Comparison of ENCODE assay signal across 25 cellular contexts in the genomic region with DNA sequence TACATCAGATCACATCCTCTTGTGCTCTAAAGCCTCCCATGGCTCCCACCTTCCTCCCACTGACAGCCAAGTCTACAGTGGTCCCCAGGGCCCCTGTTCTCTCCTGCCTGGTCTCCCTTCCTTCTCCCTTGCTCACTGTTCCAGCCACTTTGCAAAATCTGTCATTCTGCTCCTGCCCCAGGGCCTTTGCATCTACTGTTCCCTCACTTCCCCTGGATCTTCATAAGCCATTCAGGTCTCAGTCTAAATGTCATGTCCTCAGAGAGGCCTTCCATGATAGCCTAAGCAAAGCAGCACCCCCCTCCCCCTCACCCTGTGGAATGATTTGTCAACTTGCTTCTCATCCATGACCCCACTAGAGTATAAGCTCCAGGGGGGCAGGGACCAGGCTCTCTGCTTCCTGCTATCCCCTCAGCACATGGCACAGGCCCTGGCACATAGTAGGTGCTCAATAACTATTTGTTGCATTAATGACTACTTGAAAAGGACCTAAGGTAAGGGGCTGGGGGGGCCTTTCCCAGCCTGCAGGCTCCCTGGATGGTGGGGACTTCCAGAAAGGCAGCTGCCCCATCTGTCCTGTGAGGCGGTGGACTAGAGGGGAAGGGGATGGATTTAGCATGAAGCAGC. TPM values are rescaled to one million over a fixed set of nuclear protein-coding genes. Genes with fewer than 3 reads are reported as not detected.
DNase-seq lines count a peak whose midpoint lies in the region; ATAC-seq and TF ChIP-seq lines count a peak whose summit lies in the region.
"Had no signal": no experiment of that assay in that cellular context is flagged by ENCODE, and none has a peak within 500 bp of the region (broad histone marks: within the 10 kb centered on the region; RNA-seq: fewer than 3 reads in every experiment).

No MANE protein-coding gene starts in this region.

- in situ Hi-C loops in IMR-90 (cut with MboI; ENCODE audit: low sequenced_read_pairs): no loop called here

- H3K4me2 ChIP-seq in IMR-90 (ENCODE audit: low read depth, low read length) (no peak overlapping the region), neuronal stem cell (ENCODE audit: insufficient read depth, low read length, poor library complexity, severe bottlenecking) (no peak overlapping the region)
- H3K4me2 ChIP-seq: GM23338 had no signal

- H2AK9ac ChIP-seq in IMR-90 (replicated peaks; ENCODE audit: low read depth, low read length, poor library complexity): peak overlapping the region; percentile 38

- H2AFZ ChIP-seq in IMR-90 (replicated peaks; ENCODE audit: low read length, poor library complexity) (no peak overlapping the region), neuronal stem cell (ENCODE audit: low read length) (no peak overlapping the region)
- H2AFZ ChIP-seq: GM23338 had no signal

- H3K9ac ChIP-seq in IMR-90 (ENCODE audit: low read depth, low read length) (no peak overlapping the region), neuronal stem cell (ENCODE audit: low read depth, low read length, poor library complexity) (no peak overlapping the region)

- no peak for ATAC-seq in IMR-90 (ENCODE audit: low read depth)
- no peak for ATAC-seq in natural killer cell
- ATAC-seq: GM23338 had no signal

- H3K9me3 ChIP-seq in IMR-90 (ENCODE audit: control insufficient read depth, insufficient read depth, low read length) (no peaks in the 10 kb centered on the region), adrenal gland (replicated peaks in 1 of 3) (no peaks in the 10 kb centered on the region), neuronal stem cell (replicated peaks in 1 of 2; ENCODE audit: control insufficient read depth in 2 of 2, insufficient read depth in 1 of 2, low read depth in 1 of 2, low read length in 2 of 2) (peaks cover 0 to 2% of the 10 kb centered on the region in 2 donors)
- H3K9me3 ChIP-seq: ovary, suprapubic skin had no signal

- H3K18ac ChIP-seq in IMR-90 (ENCODE audit: low read depth, low read length): no peak overlapping the region
- H3K18ac ChIP-seq in neuronal stem cell (ENCODE audit: low read length): no peak overlapping the region

- H3K4ac ChIP-seq in IMR-90 (ENCODE audit: low read depth, low read length): no peak overlapping the region
- no peak overlapping the region for H3K4ac ChIP-seq in neuronal stem cell (ENCODE audit: low read length)

- no peaks in the 10 kb centered on the region for H3K9me3 Mint-ChIP-seq in T-helper 2 cell treated with Interferon-gamma antibody and Interleukin-4, amounts not matched to agents 5 μg/mL and 100 μg/mL, for 36 hours
- H3K9me3 Mint-ChIP-seq in natural killer cell: no peaks in the 10 kb centered on the region
- H3K9me3 Mint-ChIP-seq: activated T-helper 1 cell treated with anti-CD3 and anti-CD28 coated beads, Interleukin-12 subunit alpha, Interleukin-12 subunit beta, Interleukin-2, Interleukin-4 antibody, amounts not matched to agents 30 ng/mL and 10 ng/mL and 1 ng/mL, durations not matched to agents 14 hours and 24 hours and 36 hours; GM23338; mesothelial cell of epicardium; naive B cell; T-helper 1 cell treated with Interleukin-12 subunit alpha and Interleukin-12 subunit beta and Interleukin-4 antibody, amounts not matched to agents 30 μg/mL and 1 μg/mL, for 36 hours had no signal

- no peaks in the 10 kb centered on the region for H4K20me1 ChIP-seq in IMR-90 (ENCODE audit: insufficient read depth, low read length)

- H3K4me1 ChIP-seq in IMR-90 (ENCODE audit: control insufficient read depth, insufficient read depth, low read length) (peaks cover 2% of the 10 kb centered on the region; the same call in 1 of the 2 replicates), adrenal gland (replicated peaks in 1 of 2) (peaks cover 24 to 43% of the 10 kb centered on the region in 2 donors), neuronal stem cell (ENCODE audit: control insufficient read depth in 2 of 2, insufficient read depth in 1 of 2, low read depth in 1 of 2, low read length in 2 of 2) (peaks cover 2% of the 10 kb centered on the region in 2 donors)

- dilution Hi-C loops in IMR-90 (cut with HindIII; ENCODE audit: low sequenced_read_pairs, unreplicated experiment): no loop called here

- intact Hi-C loops in IMR-90 (cut with micrococcal nuclease) (no loop called here), adrenal gland (cut with DNase I) (no loop called here), natural killer cell (cut with micrococcal nuclease) (loop anchor here (10.0 kb wide), 1 partner anchor 135 kb away; no protein-coding TSS in a partner anchor)

- H2BK15ac ChIP-seq in IMR-90 (ENCODE audit: low read depth, low read length) (no peak overlapping the region), neuronal stem cell (ENCODE audit: low read length) (no peak overlapping the region)

- 0 out of 2 replicates have a peak, but pooled peaks cover 3% of the 10 kb centered on the region for H3K9me1 ChIP-seq in IMR-90 (ENCODE audit: insufficient read depth, low read length)

- H3K4me1 Mint-ChIP-seq in T-helper 2 cell treated with Interferon-gamma antibody and Interleukin-4, amounts not matched to agents 5 μg/mL and 100 μg/mL, for 36 hours (ENCODE audit: low read depth): peaks cover 8% of the 10 kb centered on the region
- H3K4me1 Mint-ChIP-seq in natural killer cell: peaks cover 18 to 47% of the 10 kb centered on the region in 2 donors

- H4K91ac ChIP-seq in IMR-90 (ENCODE audit: insufficient read depth, low read depth, low read length): no peak overlapping the region
- no peak overlapping the region for H4K91ac ChIP-seq in neuronal stem cell (ENCODE audit: low read depth, low read length, poor library complexity)

- no peak overlapping the region for H2BK5ac ChIP-seq in IMR-90 (ENCODE audit: low read depth, low read length, poor library complexity, severe bottlenecking)
- H2BK5ac ChIP-seq in neuronal stem cell (ENCODE audit: low read length): peak overlapping the region; percentile 54

- H3K27me3 ChIP-seq in IMR-90 (ENCODE audit: control insufficient read depth, insufficient read depth, low read length): no peaks in the 10 kb centered on the region
- H3K27me3 ChIP-seq in adrenal gland: no peaks in the 10 kb centered on the region
- peaks cover 0 to 10% (median 2%) of the 10 kb centered on the region in 3 experiments for H3K27me3 ChIP-seq in neuronal stem cell (ENCODE audit: control insufficient read depth in 3 of 3, insufficient read depth in 3 of 3, low read depth in 1 of 3, low read length in 3 of 3)
- H3K27me3 ChIP-seq: ovary, suprapubic skin had no signal

- H3K36me3 ChIP-seq in IMR-90 (ENCODE audit: control insufficient read depth, insufficient read depth, low read length) (peaks cover 10% of the 10 kb centered on the region; the same call in 1 of the 2 replicates), adrenal gland (replicated peaks in 1 of 2) (peaks cover 0 to 52% of the 10 kb centered on the region in 2 donors), neuronal stem cell (replicated peaks in 1 of 2; ENCODE audit: control insufficient read depth in 2 of 2, insufficient read depth in 2 of 2, low read length in 2 of 2) (no peaks in the 10 kb centered on the region)
- H3K36me3 ChIP-seq: ovary had no signal

- H3K56ac ChIP-seq in IMR-90 (ENCODE audit: extremely low read depth, insufficient read depth, low read length): no peak overlapping the region

- 0 out of 2 replicates have a peak overlapping the region, but pooled peaks have one; percentile 5 for H2AK5ac ChIP-seq in IMR-90 (ENCODE audit: low read depth, low read length)
- no peak overlapping the region for H2AK5ac ChIP-seq in neuronal stem cell (ENCODE audit: low read depth, low read length)

- no peak overlapping the region for H3K27ac ChIP-seq in IMR-90 (ENCODE audit: insufficient read depth, low read length)
- H3K27ac ChIP-seq in adrenal gland: peak overlapping the region in 3 of 5 donors; percentile 47 to 71 (median 52)
- no peak overlapping the region for H3K27ac ChIP-seq in neuronal stem cell (replicated peaks; ENCODE audit: low read length)
- H3K27ac ChIP-seq: 22Rv1, HL-60, SK-N-MC, suprapubic skin had no signal

- no peak for TF ChIP-seq POLR2A in IMR-90 (IDR thresholded peaks at IDR 0.05; ENCODE audit: low read depth, low read length)
- TF ChIP-seq POLR2A in adrenal gland (IDR thresholded peaks at IDR 0.05): no peak

- no peak overlapping the region for H3K14ac ChIP-seq in IMR-90 (replicated peaks; ENCODE audit: low read depth, low read length)
- H3K14ac ChIP-seq in neuronal stem cell (ENCODE audit: low read length): no peak overlapping the region

- peaks cover 43% of the 10 kb centered on the region for H3K36me3 Mint-ChIP-seq in T-helper 2 cell treated with Interferon-gamma antibody and Interleukin-4, amounts not matched to agents 5 μg/mL and 100 μg/mL, for 36 hours (ENCODE audit: low read depth)
- H3K36me3 Mint-ChIP-seq in natural killer cell: no peaks in the 10 kb centered on the region

- POLR2A ChIA-PET in IMR-90 (lab: Charles Lee; ENCODE audit: unreplicated experiment): no interaction called here

- no peak overlapping the region for H2BK20ac ChIP-seq in IMR-90 (ENCODE audit: low read depth, low read length)

- no TSS peak for BruUV-seq in IMR-90 (replicated peaks; lab: Mats Ljungman, UMichigan)

- H4K8ac ChIP-seq in IMR-90 (ENCODE audit: low read depth in 2 of 2, low read length in 2 of 2) (no peak overlapping the region), neuronal stem cell (ENCODE audit: low read depth, low read length) (no peak overlapping the region)

- TF ChIP-seq RAD21 in IMR-90 (IDR thresholded peaks at IDR 0.05; ENCODE audit: low read length): no peak

- H3K4me3 ChIP-seq in IMR-90 (ENCODE audit: insufficient read depth, low read depth, low read length) (no peak overlapping the region), adrenal gland (no peak overlapping the region), neuronal stem cell (ENCODE audit: low read length in 2 of 2) (no peak overlapping the region)
- H3K4me3 ChIP-seq: GM23338, ovary, SK-N-MC, suprapubic skin had no signal

- H3K27ac Mint-ChIP-seq in T-helper 2 cell treated with Interferon-gamma antibody and Interleukin-4, amounts not matched to agents 5 μg/mL and 100 μg/mL, for 36 hours: peak overlapping the region; percentile 39
- H3K27ac Mint-ChIP-seq in natural killer cell: no peak overlapping the region
- H3K27ac Mint-ChIP-seq: activated T-helper 1 cell treated with anti-CD3 and anti-CD28 coated beads, Interleukin-12 subunit alpha, Interleukin-12 subunit beta, Interleukin-2, Interleukin-4 antibody, amounts not matched to agents 30 ng/mL and 10 ng/mL and 1 ng/mL, durations not matched to agents 14 hours and 24 hours and 36 hours; GM23338; mesothelial cell of epicardium; T-helper 1 cell treated with Interleukin-12 subunit alpha and Interleukin-12 subunit beta and Interleukin-4 antibody, amounts not matched to agents 30 μg/mL and 1 μg/mL, for 36 hours had no signal

- no peak overlapping the region for H4K5ac ChIP-seq in IMR-90 (ENCODE audit: low read depth, low read length)

- CTCF ChIA-PET in IMR-90 (lab: Yijun Ruan, JAX): no interaction called here

- no peak for DNase-seq in T-helper 2 cell treated with Interferon-gamma antibody and Interleukin-4, amounts not matched to agents 5 μg/mL and 100 μg/mL, for 36 hours (ENCODE audit: low spot score)
- DNase-seq in T-helper 2 cell (no peak), IMR-90 (no peak), adrenal gland (no peak), neuronal stem cell (ENCODE audit: low spot score) (no peak), NCI-H187 (lab: John Stamatoyannopoulos, UW) (no peak), NCI-H2227 (lab: John Stamatoyannopoulos, UW; ENCODE audit: unreplicated experiment) (no peak), natural killer cell (no peak)
- DNase-seq: DMS 273 treated with DMSO at 0.1 percent for 48 hours; effector CD4-positive, alpha-beta T cell; erythroblast; naive B cell; NCI-H1694; NCI-H524; ovary; stimulated activated CD4-positive, alpha-beta T cell treated with anti-CD3 and anti-CD28 coated beads, Interleukin-4, amount 100 ng/mL, for 1 hour had no signal

- no peak overlapping the region for H3K4me3 Mint-ChIP-seq in T-helper 2 cell treated with Interferon-gamma antibody and Interleukin-4, amounts not matched to agents 5 μg/mL and 100 μg/mL, for 36 hours
- H3K4me3 Mint-ChIP-seq in natural killer cell: no peak overlapping the region
- H3K4me3 Mint-ChIP-seq: activated T-helper 1 cell treated with anti-CD3 and anti-CD28 coated beads, Interleukin-12 subunit alpha, Interleukin-12 subunit beta, Interleukin-2, Interleukin-4 antibody, amounts not matched to agents 30 ng/mL and 10 ng/mL and 1 ng/mL, durations not matched to agents 14 hours and 24 hours and 36 hours; CD14-positive monocyte; GM23338; mesothelial cell of epicardium; T-helper 1 cell treated with Interleukin-12 subunit alpha and Interleukin-12 subunit beta and Interleukin-4 antibody, amounts not matched to agents 30 μg/mL and 1 μg/mL, for 36 hours had no signal

- H2BK120ac ChIP-seq in IMR-90 (ENCODE audit: low read depth, low read length) (no peak overlapping the region), neuronal stem cell (ENCODE audit: low read depth, low read length) (no peak overlapping the region)

- H3K23ac ChIP-seq in IMR-90 (ENCODE audit: low read depth, low read length): no peak overlapping the region
- no peak overlapping the region for H3K23ac ChIP-seq in neuronal stem cell (ENCODE audit: low read depth, low read length, poor library complexity)

- TF ChIP-seq CTCF in IMR-90 (conservative IDR thresholded peaks at IDR 0.05; ENCODE audit: low read depth, low read length): no peak
- TF ChIP-seq CTCF in adrenal gland (IDR thresholded peaks at IDR 0.05): no peak
- TF ChIP-seq CTCF in natural killer cell (IDR thresholded peaks at IDR 0.05): no peak

- no CpG with 5 or more reads among the region's 1 CpG for WGBS in IMR-90 (ENCODE audit: extremely low coverage in 2 of 2, insufficient read length in 1 of 2), 2 experiments
- 78 to 100% (median 100%) methylated on average over 1 of the region's 1 CpG for WGBS in adrenal gland, 4 donors
- WGBS in neuronal stem cell (ENCODE audit: extremely low coverage in 2 of 2, insufficient read length in 2 of 2, insufficient replicate concordance in 1 of 2), 2 donors: no CpG with 5 or more reads among the region's 1 CpG

- H3K79me1 ChIP-seq in IMR-90 (ENCODE audit: low read depth in 1 of 2, low read length in 2 of 2) (peaks cover 7 to 19% of the 10 kb centered on the region in 2 experiments), neuronal stem cell (ENCODE audit: low read depth, low read length) (no peaks in the 10 kb centered on the region)

- no peaks in the 10 kb centered on the region for H3K27me3 Mint-ChIP-seq in T-helper 2 cell treated with Interferon-gamma antibody and Interleukin-4, amounts not matched to agents 5 μg/mL and 100 μg/mL, for 36 hours (ENCODE audit: low read depth)
- no peaks in the 10 kb centered on the region for H3K27me3 Mint-ChIP-seq in natural killer cell (ENCODE audit: low read depth in 2 of 2)
- H3K27me3 Mint-ChIP-seq: naive B cell had no signal

- H2BK12ac ChIP-seq in neuronal stem cell (ENCODE audit: low read length): no peak overlapping the region

RNA-seq across cellular contexts. Expression of a gene that starts 5.0 kb away (rescaled TPM):
- total RNA-seq in IMR-90 (2012; rRNA removed) (4.1 and 5.0 TPM in 2 replicates), adrenal gland (100 to 1,000 TPM; 125 to 286 (median 172) TPM), natural killer cell (10 to 100 TPM; 26.1 to 34.4 (median 31.2) TPM)
- polyA plus RNA-seq in IMR-90 (2012; rRNA removed) (9.7 and 10.2 TPM in 2 replicates), adrenal gland (100 to 1,000 TPM; 194 to 288 (median 216) TPM)
- polyA plus RNA-seq in IMR-90 (2012; cell fraction: cytosol; rRNA removed): 12.0 and 13.9 TPM in 2 replicates
- 31.3 and 40.1 TPM in 2 replicates for polyA plus RNA-seq in IMR-90 (2012; cell fraction: nucleus; rRNA removed; ENCODE audit: low replicate concordance)
- polyA plus RNA-seq in neuronal stem cell (2013, experiment 1 of 2): 3.1 TPM
- polyA plus RNA-seq in neuronal stem cell (2013, experiment 2 of 2): 3.5 TPM

RNA-seq across cellular contexts. Expression of a gene that starts 28.5 kb away (rescaled TPM):
- total RNA-seq in IMR-90 (2012; rRNA removed) (7.3 and 8.1 TPM in 2 replicates), adrenal gland (100 to 1,000 TPM; 243 to 416 (median 352) TPM), natural killer cell (10 to 100 TPM; 15.5 to 18.1 (median 16.3) TPM)
- polyA plus RNA-seq in IMR-90 (2012; rRNA removed) (37.1 and 44.5 TPM in 2 replicates), adrenal gland (100 to 1,000 TPM; 128 to 467 (median 142) TPM)
- polyA plus RNA-seq in IMR-90 (2012; cell fraction: cytosol; rRNA removed): 29.3 and 37.5 TPM in 2 replicates
- 12.4 and 18.7 TPM in 2 replicates for polyA plus RNA-seq in IMR-90 (2012; cell fraction: nucleus; rRNA removed; ENCODE audit: low replicate concordance)
- 23.8 TPM for polyA plus RNA-seq in neuronal stem cell (2013, experiment 1 of 2)
- 24.2 TPM for polyA plus RNA-seq in neuronal stem cell (2013, experiment 2 of 2)

Comparison
In these comparisons a context has a peak if more than half of its experiments do, and no peak if none do; other contexts are left out.
1. H3K27ac ChIP-seq: peak in adrenal gland (3 of 5); none in IMR-90 (single experiment) and neuronal stem cell (single experiment).
2. RNA of a gene that starts 28.5 kb away (total RNA-seq): 243 to 416 TPM in adrenal gland; 15.5 to 18.1 TPM in natural killer cell and 7.3 to 8.1 TPM in IMR-90; every median in the first group is over 10 times any median in the second.